8 cellular contexts compared by ENCODE assay signal in the genomic region with DNA sequence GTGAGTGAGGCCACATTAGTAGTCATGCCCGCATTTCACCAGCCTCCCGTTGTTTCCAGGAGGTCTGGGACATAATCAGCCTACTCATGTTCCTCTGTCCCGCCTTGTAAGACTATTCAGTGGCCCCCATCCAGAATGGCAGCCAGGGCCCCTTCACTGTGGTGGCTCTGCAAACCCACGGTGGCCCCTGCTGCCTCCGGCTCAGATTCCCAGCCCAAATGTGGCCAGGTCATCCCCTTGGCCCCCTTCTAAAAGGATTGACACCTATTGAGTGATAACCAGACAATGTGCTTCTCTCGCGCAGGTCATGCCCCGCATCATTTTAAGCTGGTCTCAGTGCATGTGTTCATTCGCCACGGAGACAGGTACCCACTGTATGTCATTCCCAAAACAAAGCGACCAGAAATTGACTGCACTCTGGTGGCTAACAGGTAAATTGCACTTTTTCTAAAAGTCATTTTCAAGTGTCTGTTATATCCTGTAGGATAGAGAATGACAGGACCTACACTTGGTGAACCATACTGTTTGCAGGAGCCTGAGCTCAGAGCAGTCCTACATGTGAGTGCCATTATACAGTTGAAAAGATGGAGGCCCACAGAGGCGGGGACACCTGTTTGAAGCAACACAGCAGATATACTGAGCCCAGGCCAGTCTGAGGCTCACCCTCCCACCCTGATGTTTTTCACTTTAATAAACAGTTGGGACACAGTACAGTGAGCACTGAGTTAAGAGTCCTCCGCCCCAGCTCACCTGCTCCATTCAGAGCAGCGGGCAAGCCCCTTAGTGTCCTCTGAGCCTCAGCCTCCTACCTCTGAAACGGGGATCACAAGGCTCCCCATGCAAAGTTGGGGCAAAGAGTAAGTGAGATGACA. TPM values are rescaled to one million over a fixed set of nuclear protein-coding genes. Genes with fewer than 3 reads are reported as not detected.
DNase-seq lines count a peak whose midpoint lies in the region; ATAC-seq and TF ChIP-seq lines count a peak whose summit lies in the region.

No MANE protein-coding gene starts in this region.

- H3K4me1 Mint-ChIP-seq in activated CD8-positive, alpha-beta T cell treated with anti-CD3 and anti-CD28 coated beads for 36 hours (ENCODE audit: low read depth), result peaks cover 21% of the 10 kb centered on the region

- in situ Hi-C loops in Caki2 (cut with HindIII; ENCODE audit: low pct_unique_long_range_greater_than_20kb, low sequenced_read_pairs), result no loop called here

- H3K27ac Mint-ChIP-seq in activated CD8-positive, alpha-beta T cell treated with anti-CD3 and anti-CD28 coated beads for 36 hours, result no peak overlapping the region

- no peaks in the 10 kb centered on the region for H3K9me3 Mint-ChIP-seq in activated CD8-positive, alpha-beta T cell treated with anti-CD3 and anti-CD28 coated beads for 36 hours

- peak; percentile 69 for ATAC-seq in GM19025 (IDR thresholded peaks at IDR 0.05; ENCODE audit: low read depth, unreplicated experiment)
- ATAC-seq in activated CD8-positive, alpha-beta T cell treated with anti-CD3 and anti-CD28 coated beads for 36 hours, result peak; percentile 61
- peak; percentile 35 for ATAC-seq in stimulated activated naive CD8-positive, alpha-beta T cell treated with anti-CD3 and anti-CD28 coated beads, Interleukin-15, Interleukin-2, amounts not matched to agents 100 U/mL and 50 U/mL, for 24 hours

- intact Hi-C loops in activated CD8-positive, alpha-beta T cell treated with anti-CD3 and anti-CD28 coated beads for 36 hours (cut with micrococcal nuclease), result loop anchor here (5.0 kb wide), 1 partner anchor 47 kb away; the partner anchor contains the start of gene PXYLP1

- CTCF ChIA-PET in activated CD8-positive, alpha-beta T cell treated with anti-CD3 and anti-CD28 coated beads for 36 hours (lab: Charles Lee), result interaction anchor here (0.8 to 7.0 kb wide), 9 partner anchors 12 to 46 kb away, joined by 3 to 82 read pairs (median 3); partner anchors contain the start of gene PXYLP1

- POLR2A ChIA-PET in activated CD8-positive, alpha-beta T cell treated with anti-CD3 and anti-CD28 coated beads for 36 hours (lab: Charles Lee), result interaction anchor here (1.0 kb wide), 2 partner anchors 27 to 48 kb away, joined by 3 read pairs; partner anchors contain the start of gene PXYLP1

- TF ChIP-seq CTCF in activated CD8-positive, alpha-beta T cell treated with anti-CD3 and anti-CD28 coated beads for 36 hours (IDR thresholded peaks at IDR 0.05), result peak; percentile 75

- no peak overlapping the region for H3K4me3 Mint-ChIP-seq in activated CD8-positive, alpha-beta T cell treated with anti-CD3 and anti-CD28 coated beads for 36 hours

- no peaks in the 10 kb centered on the region for H3K27me3 Mint-ChIP-seq in activated CD8-positive, alpha-beta T cell treated with anti-CD3 and anti-CD28 coated beads for 36 hours

- peaks cover 7% of the 10 kb centered on the region for H3K36me3 Mint-ChIP-seq in activated CD8-positive, alpha-beta T cell treated with anti-CD3 and anti-CD28 coated beads for 36 hours (ENCODE audit: low read depth)

- DNase-seq in Caki2 (ENCODE audit: low read depth) (peak; percentile 31), Kasumi-1 (lab: John Stamatoyannopoulos, UW) (peak; percentile 32), hepatic stellate cell (ENCODE audit: low spot score) (peak; percentile 27), NCI-H128 (lab: John Stamatoyannopoulos, UW; ENCODE audit: unreplicated experiment) (no peak)
- no peak for DNase-seq in activated CD8-positive, alpha-beta T cell treated with anti-CD3 and anti-CD28 coated beads for 36 hours
- no peak for DNase-seq in stimulated activated naive CD8-positive, alpha-beta T cell treated with anti-CD3 and anti-CD28 coated beads, Interleukin-15, Interleukin-2, amounts not matched to agents 100 U/mL and 50 U/mL, for 24 hours
- DNase-seq in stimulated activated CD4-positive, alpha-beta T cell treated with anti-CD3 and anti-CD28 coated beads, Interleukin-4, amount 100 ng/mL, for 4 hours, result no peak

RNA-seq across cellular contexts. Expression of gene PXYLP1, which starts 47.7 kb away (rescaled TPM):
- 4.1 and 4.5 TPM in 2 replicates for total RNA-seq in Caki2 (2014; rRNA removed; shearing (Covaris generic); ENCODE audit: low replicate concordance)
- total RNA-seq in activated CD8-positive, alpha-beta T cell treated with anti-CD3 and anti-CD28 coated beads for 36 hours, result 10 to 100 TPM; 14.9 to 17.2 TPM

Comparison
In these comparisons a context has a peak if more than half of its experiments do, and no peak if none do; other contexts are left out.
1. DNase-seq: peak in Caki2 (single experiment), Kasumi-1 (2 of 2) and hepatic stellate cell (single experiment); none in activated CD8-positive, alpha-beta T cell treated with anti-CD3 and anti-CD28 coated beads for 36 hours (single experiment), stimulated activated naive CD8-positive, alpha-beta T cell treated with anti-CD3 and anti-CD28 coated beads, Interleukin-15, Interleukin-2, amounts not matched to agents 100 U/mL and 50 U/mL, for 24 hours (single experiment), stimulated activated CD4-positive, alpha-beta T cell treated with anti-CD3 and anti-CD28 coated beads, Interleukin-4, amount 100 ng/mL, for 4 hours (0 of 2) and NCI-H128 (single experiment).
2. Peak in every context shown above with its lines, with median percentiles within 50 percentile points of each other: ATAC-seq.